ENCODE assay signal across 33 cellular contexts in the genomic region with DNA sequence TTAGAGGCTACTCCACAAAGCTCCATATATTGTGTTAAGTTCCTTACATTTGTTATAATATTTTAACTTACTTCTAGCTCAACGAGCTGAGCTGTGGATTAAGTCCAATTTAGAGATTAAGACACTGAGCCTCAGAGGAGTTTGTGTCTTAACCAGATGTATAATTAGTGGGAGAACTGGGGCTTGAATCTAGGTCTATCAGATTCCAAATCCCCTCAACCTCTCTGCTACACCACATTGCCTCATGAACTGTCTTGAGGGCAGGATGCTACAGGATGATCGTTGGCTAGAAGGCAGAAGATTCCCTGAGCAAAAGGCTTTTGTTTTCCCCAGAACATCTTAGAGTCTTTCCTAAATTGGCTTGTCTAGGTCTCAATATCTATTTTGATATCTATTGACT.
"Had no signal": no experiment of that assay in that cellular context is flagged by ENCODE, and none has a peak within 500 bp of the region (broad histone marks: within the 10 kb centered on the region; RNA-seq: fewer than 3 reads in every experiment).

No MANE protein-coding gene starts in this region.

- H3K27ac Mint-ChIP-seq: activated CD4-positive, alpha-beta memory T cell treated with anti-CD3 and anti-CD28 coated beads for 36 hours; activated CD4-positive, alpha-beta T cell treated with anti-CD3 and anti-CD28 coated beads for 36 hours; activated CD4-positive, alpha-beta T cell treated with anti-CD3 and anti-CD28 coated beads, Interleukin-2, amount 10 ng/mL, durations not matched to agents 24 days and 14 days; activated CD8-positive, alpha-beta memory T cell treated with anti-CD3 and anti-CD28 coated beads, Interleukin-2, amount 10 ng/mL, durations not matched to agents 7 days and 5 days; activated CD8-positive, alpha-beta T cell treated with anti-CD3 and anti-CD28 coated beads, Interleukin-2, amount 10 ng/mL, durations not matched to agents 7 days and 5 days; activated naive CD4-positive, alpha-beta T cell treated with anti-CD3 and anti-CD28 coated beads for 36 hours; activated naive CD4-positive, alpha-beta T cell treated with anti-CD3 and anti-CD28 coated beads, Interleukin-2, amount 50 U/mL, for 24 hours; activated naive CD8-positive, alpha-beta T cell treated with anti-CD3 and anti-CD28 coated beads, Interleukin-2, amount 10 ng/mL, durations not matched to agents 7 days and 5 days; activated T-helper 1 cell treated with anti-CD3 and anti-CD28 coated beads, Interleukin-12 subunit alpha, Interleukin-12 subunit beta, Interleukin-2, Interleukin-4 antibody, amounts not matched to agents 30 ng/mL and 10 ng/mL and 1 ng/mL, durations not matched to agents 14 hours and 24 hours and 36 hours; activated T-helper 2 cell treated with anti-CD3 and anti-CD28 coated beads, Interferon-gamma antibody, Interleukin-2, Interleukin-4, amounts not matched to agents 10 μg/mL and 5 μg/mL and 100 μg/mL, durations not matched to agents 14 hours and 24 hours and 36 hours; brain; dendritic cell treated with granulocyte-macrophage colony-stimulating factor and Interleukin-4, amounts not matched to agents 40 ng/mL and 50 ng/mL, for 4 days; endodermal cell; T-helper 17 cell; T-helper 2 cell treated with Interferon-gamma antibody and Interleukin-4, amounts not matched to agents 5 μg/mL and 100 μg/mL, for 36 hours had no signal

- H3K36me3 ChIP-seq: ascending aorta, breast epithelium, cardiac muscle cell, colonic mucosa had no signal

- H3K4me1 ChIP-seq: ascending aorta, breast epithelium, colonic mucosa had no signal

- H3K36me3 Mint-ChIP-seq: activated CD4-positive, alpha-beta memory T cell treated with anti-CD3 and anti-CD28 coated beads for 36 hours; activated CD8-positive, alpha-beta memory T cell treated with anti-CD3 and anti-CD28 coated beads, Interleukin-2, amount 10 ng/mL, durations not matched to agents 7 days and 5 days; activated naive CD4-positive, alpha-beta T cell treated with anti-CD3 and anti-CD28 coated beads, Interleukin-2, amount 50 U/mL, for 24 hours; activated naive CD8-positive, alpha-beta T cell treated with anti-CD3 and anti-CD28 coated beads, Interleukin-2, amount 10 ng/mL, durations not matched to agents 7 days and 5 days; brain had no signal

- H3K27me3 ChIP-seq: ascending aorta, breast epithelium, cardiac muscle cell, colonic mucosa, dorsolateral prefrontal cortex had no signal

- H3K27ac ChIP-seq: ascending aorta, breast epithelium, cardiac muscle cell, colonic mucosa, dorsolateral prefrontal cortex had no signal

- ATAC-seq: activated CD4-positive, alpha-beta T cell treated with anti-CD3 and anti-CD28 coated beads for 36 hours; activated CD8-positive, alpha-beta memory T cell treated with anti-CD3 and anti-CD28 coated beads, Interleukin-2, amount 10 ng/mL, durations not matched to agents 7 days and 5 days; activated CD8-positive, alpha-beta T cell treated with anti-CD3 and anti-CD28 coated beads, Interleukin-2, amount 10 ng/mL, durations not matched to agents 7 days and 5 days; esophagus mucosa; T-helper 17 cell had no signal

- DNase-seq: activated CD4-positive, alpha-beta memory T cell treated with anti-CD3 and anti-CD28 coated beads for 36 hours; activated CD4-positive, alpha-beta T cell treated with anti-CD3 and anti-CD28 coated beads for 36 hours; activated CD4-positive, alpha-beta T cell treated with anti-CD3 and anti-CD28 coated beads, Interleukin-2, amount 10 ng/mL, durations not matched to agents 24 days and 14 days; activated CD4-positive, CD25-positive, alpha-beta regulatory T cell; activated CD4-positive, CD25-positive, alpha-beta regulatory T cell treated with anti-CD3 and anti-CD28 coated beads, Interleukin-2, amount 50 U/mL, for 72 hours; activated CD8-positive, alpha-beta memory T cell treated with anti-CD3 and anti-CD28 coated beads, Interleukin-2, amount 10 ng/mL, durations not matched to agents 7 days and 5 days; activated CD8-positive, alpha-beta memory T cell treated with anti-CD3 and anti-CD28 coated beads, Interleukin-2, amount 50 U/mL, for 4 hours; activated CD8-positive, alpha-beta T cell treated with anti-CD3 and anti-CD28 coated beads, Interleukin-2, amount 10 ng/mL, durations not matched to agents 7 days and 5 days; activated effector memory CD4-positive, alpha-beta T cell treated with anti-CD3 and anti-CD28 coated beads, Interleukin-2, amount 50 U/mL, for 16 hours; activated naive CD4-positive, alpha-beta T cell treated with anti-CD3 and anti-CD28 coated beads for 36 hours; activated naive CD8-positive, alpha-beta T cell treated with anti-CD3 and anti-CD28 coated beads, Interleukin-2, amount 10 ng/mL, durations not matched to agents 7 days and 5 days; activated T-cell treated with anti-CD3 and anti-CD28 coated beads, Interleukin-2, amount 50 U/mL, for 1 hour; activated T-cell treated with anti-CD3 and anti-CD28 coated beads, Interleukin-2, amount 50 U/mL, for 48 hours; central memory CD4-positive, alpha-beta T cell; cerebellar nuclear complex; colonic mucosa; dorsolateral prefrontal cortex; effector memory CD4-positive, alpha-beta T cell; endodermal cell; foreskin fibroblast; head of caudate nucleus; T-helper 17 cell; T1000 had no signal

- H3K4me3 ChIP-seq: ascending aorta, breast epithelium, cardiac muscle cell, colonic mucosa, dorsolateral prefrontal cortex had no signal

- H3K9me3 Mint-ChIP-seq: activated CD4-positive, alpha-beta memory T cell treated with anti-CD3 and anti-CD28 coated beads for 36 hours; activated CD4-positive, alpha-beta T cell treated with anti-CD3 and anti-CD28 coated beads, Interleukin-2, amount 10 ng/mL, durations not matched to agents 24 days and 14 days; activated naive CD4-positive, alpha-beta T cell treated with anti-CD3 and anti-CD28 coated beads for 36 hours; activated naive CD4-positive, alpha-beta T cell treated with anti-CD3 and anti-CD28 coated beads, Interleukin-2, amount 50 U/mL, for 24 hours; activated naive CD8-positive, alpha-beta T cell treated with anti-CD3 and anti-CD28 coated beads, Interleukin-2, amount 10 ng/mL, durations not matched to agents 7 days and 5 days; activated T-helper 1 cell treated with anti-CD3 and anti-CD28 coated beads, Interleukin-12 subunit alpha, Interleukin-12 subunit beta, Interleukin-2, Interleukin-4 antibody, amounts not matched to agents 30 ng/mL and 10 ng/mL and 1 ng/mL, durations not matched to agents 14 hours and 24 hours and 36 hours; activated T-helper 2 cell treated with anti-CD3 and anti-CD28 coated beads, Interferon-gamma antibody, Interleukin-2, Interleukin-4, amounts not matched to agents 10 μg/mL and 5 μg/mL and 100 μg/mL, durations not matched to agents 14 hours and 24 hours and 36 hours; dendritic cell treated with granulocyte-macrophage colony-stimulating factor and Interleukin-4, amounts not matched to agents 40 ng/mL and 50 ng/mL, for 4 days; endodermal cell had no signal

- H3K9me3 ChIP-seq: ascending aorta, breast epithelium, colonic mucosa had no signal
